1 cellular context compared by ENCODE assay signal in the genomic region with DNA sequence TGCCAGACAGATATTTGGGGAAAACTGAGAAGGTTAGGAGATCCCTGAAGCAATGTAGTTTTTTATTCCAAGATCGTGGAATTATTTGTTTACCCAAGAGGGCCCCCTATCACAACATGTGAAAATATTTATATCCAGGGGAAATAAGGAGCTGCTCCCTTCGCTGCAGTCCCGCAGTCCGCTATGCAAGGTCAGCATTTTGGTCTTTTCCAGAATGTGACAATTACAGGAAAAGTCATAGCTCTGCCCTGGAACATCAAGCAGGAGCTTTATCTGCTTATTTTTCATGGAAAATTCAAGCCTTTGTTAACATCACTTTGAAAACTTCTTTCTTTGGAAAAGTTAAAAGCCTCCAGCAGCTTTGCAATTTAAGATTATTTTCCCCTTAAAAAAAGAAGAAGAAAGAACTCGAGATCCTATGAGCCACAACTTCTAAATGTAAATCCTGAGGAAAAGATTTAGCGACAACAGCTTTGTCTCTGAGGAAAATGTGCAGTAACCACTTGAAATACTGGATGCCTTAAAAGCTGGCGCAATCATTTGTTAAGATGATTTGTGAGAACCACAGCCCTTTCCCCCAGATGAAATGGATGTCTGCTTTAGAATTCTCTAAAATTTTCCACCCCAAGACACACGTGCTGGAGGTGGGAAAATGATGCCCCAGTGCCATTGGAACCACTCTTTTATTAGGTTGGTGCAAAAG.
TF ChIP-seq lines count a peak whose summit lies in the region.

No MANE protein-coding gene starts in this region.

TF ChIP-seq in H1, 55 proteins besides CTCF, POLR2A, EP300 and RAD21:
- TF ChIP-seq MAFK (IDR thresholded peaks at IDR 0.05; ENCODE audit: low read depth, low read length) (peak; percentile 71), SUZ12 (IDR thresholded peaks at IDR 0.05; ENCODE audit: low read length) (no peak)
